Comparison of ENCODE assay signal across 8 cellular contexts in genomic region chr19:34171539-34171876, GRCh38. TPM values are rescaled to one million over a fixed set of nuclear protein-coding genes. Genes with fewer than 3 reads are reported as not detected.
A peak's percentile ranks its signal among the peaks of the same experiment; 100 is the strongest.
DNase-seq lines count a peak whose midpoint lies in the region; ATAC-seq lines count a peak whose summit lies in the region.

No MANE protein-coding gene starts in this region.

- H3K9me3 Mint-ChIP-seq in IgD-negative memory B cell = no peaks in the 10 kb centered on the region
- no peaks in the 10 kb centered on the region for H3K9me3 Mint-ChIP-seq in activated naive CD4-positive, alpha-beta T cell treated with anti-CD3 and anti-CD28 coated beads, Interleukin-2, amount 50 U/mL, for 72 hours

- H3K36me3 Mint-ChIP-seq in IgD-negative memory B cell = no peaks in the 10 kb centered on the region
- peaks cover 10 to 14% of the 10 kb centered on the region in 2 donors for H3K36me3 Mint-ChIP-seq in activated naive CD4-positive, alpha-beta T cell treated with anti-CD3 and anti-CD28 coated beads, Interleukin-2, amount 50 U/mL, for 72 hours

- DNase-seq in DMS114 treated with DMSO at 0.1 percent for 48 hours (lab: John Stamatoyannopoulos, UW; ENCODE audit: unreplicated experiment) = peak; percentile 67
- DNase-seq in activated naive CD4-positive, alpha-beta T cell treated with anti-CD3 and anti-CD28 coated beads, Interleukin-2, amount 50 U/mL, for 72 hours (ENCODE audit: low spot score in 2 of 2) = peak in 1 of 2 donors; percentile 58
- DNase-seq in stimulated activated CD4-positive, alpha-beta T cell treated with anti-CD3 and anti-CD28 coated beads, Interleukin-2, amount 100 ng/mL, for 4 hours (ENCODE audit: low read depth) = peak; percentile 13
- DNase-seq in KBM-7 = no peak
- DNase-seq in H4 (ENCODE audit: low spot score) = no peak

- peak overlapping the region; percentile 90 to 99 (median 94) for H3K4me3 Mint-ChIP-seq in IgD-negative memory B cell

- peaks cover 7% of the 10 kb centered on the region for H3K4me1 ChIP-seq in iPS-15b (ENCODE audit: control insufficient read depth, insufficient read depth, low read length)

- peak; percentile 8 for ATAC-seq in GM19467 (IDR thresholded peaks at IDR 0.05; ENCODE audit: unreplicated experiment)
- peak; percentile 87 to 89 for ATAC-seq in activated naive CD4-positive, alpha-beta T cell treated with anti-CD3 and anti-CD28 coated beads, Interleukin-2, amount 50 U/mL, for 72 hours

- in situ Hi-C loops in KBM-7 (cut with MboI; ENCODE audit: low pct_unique_long_range_greater_than_20kb, low sequenced_read_pairs) = no loop called here

- H3K4me1 Mint-ChIP-seq in IgD-negative memory B cell = peaks cover 21 to 33% (median 30%) of the 10 kb centered on the region in 3 donors

- H3K9ac ChIP-seq in iPS-15b (ENCODE audit: low read depth, low read length) = peak overlapping the region; percentile 98

- peak overlapping the region; percentile 93 to 99 (median 99) for H3K27ac Mint-ChIP-seq in IgD-negative memory B cell
- peak overlapping the region; percentile 96 to 99 for H3K27ac Mint-ChIP-seq in activated naive CD4-positive, alpha-beta T cell treated with anti-CD3 and anti-CD28 coated beads, Interleukin-2, amount 50 U/mL, for 72 hours

- no peaks in the 10 kb centered on the region for H3K36me3 ChIP-seq in iPS-15b (ENCODE audit: control insufficient read depth, insufficient read depth, low read length)

- no peaks in the 10 kb centered on the region for H3K9me3 ChIP-seq in iPS-15b (ENCODE audit: control insufficient read depth, insufficient read depth, low read length)

- H3K4me3 ChIP-seq in iPS-15b (ENCODE audit: low read depth, low read length) = peak overlapping the region; percentile 94

- peaks cover 3% of the 10 kb centered on the region for H3K27me3 Mint-ChIP-seq in IgD-negative memory B cell

- H3K27me3 ChIP-seq in iPS-15b (ENCODE audit: control insufficient read depth, insufficient read depth, low read length) = no peaks in the 10 kb centered on the region

RNA-seq across cellular contexts. Expression of gene LSM14A, which starts 0.8 kb away (rescaled TPM):
- polyA plus RNA-seq in IgD-negative memory B cell = 154 TPM
- total RNA-seq in activated naive CD4-positive, alpha-beta T cell treated with anti-CD3 and anti-CD28 coated beads, Interleukin-2, amount 50 U/mL, for 72 hours = 100 to 1,000 TPM in 1 of 2 donors, 10 to 100 TPM in 1; 77.3 to 101 TPM
- total RNA-seq in H4 (2014; rRNA removed; shearing (Covaris generic)) = 61.2 and 75.6 TPM in 2 replicates

Comparison
In these comparisons a context has a peak if more than half of its experiments do, and no peak if none do; other contexts are left out.
1. DNase-seq: peak in DMS114 treated with DMSO at 0.1 percent for 48 hours (single experiment) and stimulated activated CD4-positive, alpha-beta T cell treated with anti-CD3 and anti-CD28 coated beads, Interleukin-2, amount 100 ng/mL, for 4 hours (single experiment); none in KBM-7 (single experiment) and H4 (single experiment).